ENCODE assay signal across 12 cellular contexts in the genomic region with DNA sequence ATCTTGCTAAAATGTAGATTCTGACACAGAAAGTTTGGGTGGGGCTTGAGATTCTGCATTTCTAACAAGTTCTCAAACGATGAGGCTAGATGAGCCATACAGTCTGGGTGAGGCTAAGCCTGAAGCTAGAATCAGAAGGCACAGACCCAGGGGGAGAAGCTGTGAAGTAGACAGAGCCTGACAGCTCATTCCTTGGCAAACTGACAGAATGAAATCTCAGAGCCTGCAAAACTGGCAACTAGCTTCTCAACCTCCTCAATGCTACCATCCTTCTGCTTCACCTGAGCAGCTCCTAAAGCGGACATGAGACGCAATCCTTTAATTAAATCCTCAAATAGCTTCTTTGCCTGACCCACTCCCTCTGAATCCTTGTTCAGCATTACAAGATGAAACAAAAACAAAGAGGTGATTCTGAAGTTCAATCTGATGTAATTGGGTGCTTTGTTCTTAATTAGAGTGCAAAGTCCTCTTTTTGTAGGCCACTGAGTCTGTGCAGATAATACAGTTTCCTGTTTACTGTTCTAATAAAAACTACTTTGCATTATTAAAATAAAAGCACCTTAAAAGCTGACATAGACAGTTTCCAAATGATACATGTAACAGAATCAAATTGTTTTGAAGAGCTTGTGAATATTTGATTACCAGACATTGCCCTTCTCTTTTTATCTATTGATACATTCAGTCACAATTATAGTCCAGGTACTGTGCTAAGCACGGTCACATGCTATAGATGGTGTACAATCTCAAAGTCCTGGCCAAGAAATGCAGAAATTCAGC.
DNase-seq lines count a peak whose midpoint lies in the region; ATAC-seq and TF ChIP-seq lines count a peak whose summit lies in the region.
"Had no signal": no experiment of that assay in that cellular context is flagged by ENCODE, and none has a peak within 500 bp of the region (broad histone marks: within the 10 kb centered on the region; RNA-seq: fewer than 3 reads in every experiment).

No MANE protein-coding gene starts in this region.

- H3K27ac ChIP-seq in body of pancreas: no peak overlapping the region

- peak; percentile 65 for ATAC-seq in mucosa of descending colon
- no peak for ATAC-seq in GM21515 (IDR thresholded peaks at IDR 0.05; ENCODE audit: unreplicated experiment)
- no peak for ATAC-seq in body of pancreas

- in situ Hi-C loops in G401 (cut with HindIII; ENCODE audit: low sequenced_read_pairs): no loop called here

- H3K36me3 ChIP-seq in mucosa of descending colon (ENCODE audit: low read depth) (no peaks in the 10 kb centered on the region), body of pancreas (replicated peaks in 1 of 2; ENCODE audit: insufficient read depth in 1 of 2, low read depth in 2 of 2) (no peaks in the 10 kb centered on the region)

- peaks cover 15% of the 10 kb centered on the region for H3K9me3 ChIP-seq in mucosa of descending colon
- H3K9me3 ChIP-seq in body of pancreas: peaks cover 0 to 6% (median 0%) of the 10 kb centered on the region in 3 donors

- DNase-seq in AG09319 (ENCODE audit: extremely low read depth, low read depth): peak; percentile 22
- peak; percentile 58 for DNase-seq in LoVo (ENCODE audit: low spot score)
- peak; percentile 66 for DNase-seq in dedifferentiated amniotic fluid mesenchymal stem cell (ENCODE audit: extremely low spot score)
- DNase-seq in mucosa of descending colon: no peak
- DNase-seq in G401 (ENCODE audit: low spot score): no peak
- no peak for DNase-seq in body of pancreas
- no peak for DNase-seq in activated CD8-positive, alpha-beta memory T cell treated with anti-CD3 and anti-CD28 coated beads, Interleukin-2, amount 50 U/mL, for 48 hours
- DNase-seq: activated T-cell treated with anti-CD3 and anti-CD28 coated beads, Interleukin-2, amount 50 U/mL, for 1 hour; endodermal cell; NCI-H2107; T-helper 1 cell had no signal

- no peak overlapping the region for H3K4me3 ChIP-seq in mucosa of descending colon
- no peak overlapping the region for H3K4me3 ChIP-seq in body of pancreas

- WGBS in body of pancreas, 2 donors: 84 to 89% methylated on average over 4 of the region's 4 CpGs

- H3K4me1 ChIP-seq in mucosa of descending colon (ENCODE audit: low read depth) (peaks cover 7% of the 10 kb centered on the region), body of pancreas (no peaks in the 10 kb centered on the region)

- TF ChIP-seq CTCF in AG09319 (IDR thresholded peaks at IDR 0.05; ENCODE audit: low read depth, low read length): no peak
- TF ChIP-seq CTCF in mucosa of descending colon (IDR thresholded peaks at IDR 0.05): no peak
- no peak for TF ChIP-seq CTCF in body of pancreas (IDR thresholded peaks at IDR 0.05)

- no peaks in the 10 kb centered on the region for H3K27me3 ChIP-seq in body of pancreas

- intact Hi-C loops in mucosa of descending colon (cut with DNase I, micrococcal nuclease): no loop called here
- intact Hi-C loops in body of pancreas (cut with DNase I): no loop called here

- no peak for TF ChIP-seq POLR2A in body of pancreas (IDR thresholded peaks at IDR 0.05)

Comparison
In these comparisons a context has a peak if more than half of its experiments do, and no peak if none do; other contexts are left out.
1. DNase-seq: peak in AG09319 (single experiment), LoVo (single experiment) and dedifferentiated amniotic fluid mesenchymal stem cell (single experiment); none in mucosa of descending colon (0 of 3), G401 (single experiment), body of pancreas (0 of 4) and activated CD8-positive, alpha-beta memory T cell treated with anti-CD3 and anti-CD28 coated beads, Interleukin-2, amount 50 U/mL, for 48 hours (single experiment).